ENCODE assay signal across 24 cellular contexts in genomic region chr6:92911301-92911700, GRCh38.
"Had no signal": no experiment of that assay in that cellular context is flagged by ENCODE, and none has a peak within 500 bp of the region (broad histone marks: within the 10 kb centered on the region; RNA-seq: fewer than 3 reads in every experiment).

No MANE protein-coding gene starts in this region.

- DNase-seq: natural killer cell; occipital lobe; ovary; posterior cingulate gyrus; psoas muscle; right cardiac atrium; right lobe of liver; sigmoid colon; small intestine; stimulated activated CD4-positive, alpha-beta T cell treated with anti-CD3 and anti-CD28 coated beads, Interleukin-15, amount 100 ng/mL, for 24 hours; stimulated activated CD4-positive, alpha-beta T cell treated with anti-CD3 and anti-CD28 coated beads, Interleukin-2, amount 100 ng/mL, for 24 hours; stimulated activated CD4-positive, alpha-beta T cell treated with anti-CD3 and anti-CD28 coated beads, Interleukin-2, amount 100 ng/mL, for 48 hours; stimulated activated CD4-positive, alpha-beta T cell treated with anti-CD3 and anti-CD28 coated beads, Interleukin-4, amount 100 ng/mL, for 24 hours; stimulated activated naive B cell treated with anti-CD40 and anti-IgM and Interleukin-4, amounts not matched to agents 10 μg/mL and 1 μg/mL and 100 μg/mL, for 72 hours; stimulated activated naive CD4-positive, alpha-beta T cell treated with Interleukin-2 at 50 U/mL for 16 hours; stomach; thyroid gland; trophoblast cell; upper lobe of left lung had no signal

- H3K36me3 ChIP-seq: neural progenitor cell, ovary, right lobe of liver, sigmoid colon, stomach, thoracic aorta, thyroid gland, tibial nerve, upper lobe of left lung had no signal

- H3K79me2 ChIP-seq: parathyroid adenoma had no signal

- H3K4me2 ChIP-seq: neural progenitor cell had no signal

- H3K4me3 ChIP-seq: neural progenitor cell, ovary, psoas muscle, right lobe of liver, sigmoid colon, stomach, thoracic aorta, thyroid gland, tibial nerve, upper lobe of left lung had no signal

- H3K27me3 ChIP-seq: neural progenitor cell, ovary, right lobe of liver, sigmoid colon, stomach, thyroid gland, tibial nerve, upper lobe of left lung had no signal

- H3K4me1 ChIP-seq: parathyroid adenoma, psoas muscle, right lobe of liver, sigmoid colon, stomach, thyroid gland, tibial nerve, upper lobe of left lung had no signal

- H3K9ac ChIP-seq: neural progenitor cell, parathyroid adenoma had no signal

- H3K27ac ChIP-seq: neural progenitor cell, ovary, parathyroid adenoma, psoas muscle, right lobe of liver, sigmoid colon, stomach, thoracic aorta, thyroid gland, tibial nerve, upper lobe of left lung had no signal

- H3K9me3 ChIP-seq: ovary, psoas muscle, right lobe of liver, sigmoid colon, stomach, thoracic aorta, thyroid gland, tibial nerve, upper lobe of left lung had no signal

- H2AFZ ChIP-seq: neural progenitor cell, parathyroid adenoma had no signal

- ATAC-seq: natural killer cell; psoas muscle; right cardiac atrium; right lobe of liver; stimulated activated effector memory CD8-positive, alpha-beta T cell treated with anti-CD3 and anti-CD28 coated beads, Interleukin-12 subunit alpha, Interleukin-12 subunit beta, amount 100 ng/mL, for 72 hours; stimulated activated naive B cell treated with anti-CD40 and anti-IgM and Interleukin-4, amounts not matched to agents 10 μg/mL and 1 μg/mL and 100 μg/mL, for 72 hours had no signal
